2 cellular contexts compared by ENCODE assay signal in genomic region chr1:203056516-203056915, GRCh38.
TF ChIP-seq lines count a peak whose summit lies in the region.

No MANE protein-coding gene starts in this region.

TF ChIP-seq in GM12878, 131 proteins besides CTCF, POLR2A, EP300 and RAD21:
- TF ChIP-seq ATF3 (IDR thresholded peaks at IDR 0.05; ENCODE audit: borderline replicate concordance, extremely low read depth, low read depth, low read length), result no peak
- no peak for TF ChIP-seq CBX3 (IDR thresholded peaks at IDR 0.05; ENCODE audit: borderline replicate concordance, low read depth)
- TF ChIP-seq CHD1 (IDR thresholded peaks at IDR 0.05; ENCODE audit: low read depth, low read length), result no peak
- TF ChIP-seq ZNF622 (IDR thresholded peaks at IDR 0.05), result no peak
- no peak for TF ChIP-seq CEBPB (IDR thresholded peaks at IDR 0.05; ENCODE audit: borderline replicate concordance in 1 of 2, low read depth in 2 of 2, low read length in 2 of 2)
- no peak for TF ChIP-seq ELK1 (IDR thresholded peaks at IDR 0.05; ENCODE audit: low read depth, low read length)
- TF ChIP-seq RELA (IDR thresholded peaks at IDR 0.05; ENCODE audit: borderline replicate concordance, partially characterized antibody), result no peak
- no peak for TF ChIP-seq ESRRA (IDR thresholded peaks at IDR 0.05; ENCODE audit: low read length)

TF ChIP-seq in SK-N-SH, 30 proteins besides CTCF, POLR2A, EP300 and RAD21:
- no peak for TF ChIP-seq FOXM1 (IDR thresholded peaks at IDR 0.05; ENCODE audit: low read depth)
- no peak for TF ChIP-seq POLR2AphosphoS5 (IDR thresholded peaks at IDR 0.05; ENCODE audit: low read depth, low read length)
- TF ChIP-seq TCF12 (IDR thresholded peaks at IDR 0.05), result no peak
- TF ChIP-seq PBX3 (IDR thresholded peaks at IDR 0.05), result no peak
- no peak for TF ChIP-seq RCOR1 (IDR thresholded peaks at IDR 0.05; ENCODE audit: low read length)
- TF ChIP-seq GABPA (IDR thresholded peaks at IDR 0.05; ENCODE audit: low read depth), result no peak
- no peak for TF ChIP-seq TAF1 (IDR thresholded peaks at IDR 0.05; ENCODE audit: borderline replicate concordance, low read depth, low read length)
- TF ChIP-seq MEF2A (IDR thresholded peaks at IDR 0.05; ENCODE audit: borderline replicate concordance, low read depth), result no peak
- no peak for TF ChIP-seq USF1 (IDR thresholded peaks at IDR 0.05; ENCODE audit: borderline replicate concordance, low read depth)
- TF ChIP-seq RFX5 (IDR thresholded peaks at IDR 0.05; ENCODE audit: low read length), result no peak
- TF ChIP-seq CHD2 (IDR thresholded peaks at IDR 0.05; ENCODE audit: low read length, partially characterized antibody), result no peak
- TF ChIP-seq USF2 (IDR thresholded peaks at IDR 0.05; ENCODE audit: borderline replicate concordance, low read depth, low read length), result no peak
- no peak for TF ChIP-seq NRF1 (IDR thresholded peaks at IDR 0.05; ENCODE audit: low read depth, low read length)
